In genomic region chr17:45784293-45784582, GRCh38 we compare ENCODE assay signal across 8 cellular contexts. TPM values are rescaled to one million over a fixed set of nuclear protein-coding genes. Genes with fewer than 3 reads are reported as not detected.
A peak's percentile ranks its signal among the peaks of the same experiment; 100 is the strongest.
DNase-seq lines count a peak whose midpoint lies in the region; ATAC-seq and TF ChIP-seq lines count a peak whose summit lies in the region.
"Had no signal": no experiment of that assay in that cellular context is flagged by ENCODE, and none has a peak within 500 bp of the region (broad histone marks: within the 10 kb centered on the region; RNA-seq: fewer than 3 reads in every experiment).

TSS of gene CRHR1 (plus strand) at chr17:45784320. CDS start at chr17:45784545, 225 bp downstream.

- H3K14ac ChIP-seq in IMR-90 (replicated peaks; ENCODE audit: low read depth, low read length) = no peak within 1 kb of the TSS

- TF ChIP-seq EP300 in stomach (IDR thresholded peaks at IDR 0.05) = no peak

- H3K9me3 ChIP-seq in IMR-90 (ENCODE audit: control insufficient read depth, insufficient read depth, low read length) (no peaks in the 10 kb centered on the region), ascending aorta (no peaks in the 10 kb centered on the region), liver (ENCODE audit: control insufficient read depth in 4 of 4, low read length in 3 of 4) (no peaks in the 10 kb centered on the region), stomach (no peaks in the 10 kb centered on the region)

- DNase-seq in IMR-90 = no peak
- no peak for DNase-seq in ascending aorta (ENCODE audit: low spot score in 2 of 2)
- no peak for DNase-seq in stomach
- no peak for DNase-seq in NCI-H82 (lab: John Stamatoyannopoulos, UW)
- no peak for DNase-seq in GM19240 (ENCODE audit: insufficient read length, low spot score)

- H2BK5ac ChIP-seq in IMR-90 (ENCODE audit: low read depth, low read length, poor library complexity, severe bottlenecking) = no peak within 1 kb of the TSS

- peak within 1 kb of the TSS; percentile 47; the same call in 1 of the 2 replicates for H3K4me2 ChIP-seq in IMR-90 (ENCODE audit: low read depth, low read length)

- peak; percentile 28 for ATAC-seq in IMR-90 (ENCODE audit: low read depth)
- no peak for ATAC-seq in HG03520 (IDR thresholded peaks at IDR 0.05; ENCODE audit: unreplicated experiment)

- H4K91ac ChIP-seq in IMR-90 (ENCODE audit: insufficient read depth, low read depth, low read length) = no peak within 1 kb of the TSS

- POLR2A ChIA-PET in IMR-90 (lab: Charles Lee; ENCODE audit: unreplicated experiment) = no interaction called here

- H2AFZ ChIP-seq in IMR-90 (replicated peaks; ENCODE audit: low read length, poor library complexity) = peak within 1 kb of the TSS; percentile 80

- H2AK9ac ChIP-seq in IMR-90 (replicated peaks; ENCODE audit: low read depth, low read length, poor library complexity) = no peak within 1 kb of the TSS

- H3K56ac ChIP-seq in IMR-90 (ENCODE audit: extremely low read depth, insufficient read depth, low read length) = no peak within 1 kb of the TSS

- H3K4ac ChIP-seq in IMR-90 (ENCODE audit: low read depth, low read length) = no peak within 1 kb of the TSS

- WGBS in IMR-90 (ENCODE audit: extremely low coverage in 2 of 2, insufficient read length in 1 of 2), 2 experiments = 0% methylated on average over 16 of the region's 41 CpGs; no CpG with 5 or more reads in 1 of the 2 experiments
- WGBS in liver = 1% methylated on average over 41 of the region's 41 CpGs
- WGBS in stomach, 5 donors = 0 to 1% (median 1%) methylated on average over 17 to 41 of the region's 41 CpGs

- H2BK15ac ChIP-seq in IMR-90 (ENCODE audit: low read depth, low read length) = no peak within 1 kb of the TSS

- BruUV-seq in IMR-90 (replicated peaks; lab: Mats Ljungman, UMichigan) = no TSS peak

- no peak within 1 kb of the TSS for H4K8ac ChIP-seq in IMR-90 (ENCODE audit: low read depth in 2 of 2, low read length in 2 of 2)

- intact Hi-C loops in IMR-90 (cut with micrococcal nuclease) (no loop called here), ascending aorta (cut with DNase I) (no loop called here), stomach (cut with DNase I; ENCODE audit: low total_unique reads) (no loop called here)

- H2BK20ac ChIP-seq in IMR-90 (ENCODE audit: low read depth, low read length) = no peak within 1 kb of the TSS

- H3K79me1 ChIP-seq in IMR-90 (ENCODE audit: low read depth in 1 of 2, low read length in 2 of 2) = no peaks in the 10 kb centered on the region

- no peaks in the 10 kb centered on the region for H3K36me3 ChIP-seq in IMR-90 (ENCODE audit: control insufficient read depth, insufficient read depth, low read length)
- H3K36me3 ChIP-seq in ascending aorta = no peaks in the 10 kb centered on the region
- H3K36me3 ChIP-seq in liver (ENCODE audit: control insufficient read depth in 4 of 4, insufficient read depth in 3 of 4, low read depth in 1 of 4, low read length in 3 of 4) = no peaks in the 10 kb centered on the region
- H3K36me3 ChIP-seq in stomach = no peaks in the 10 kb centered on the region

- TF ChIP-seq POLR2A in IMR-90 (IDR thresholded peaks at IDR 0.05; ENCODE audit: low read depth, low read length) = no peak
- no peak for TF ChIP-seq POLR2A in stomach (IDR thresholded peaks at IDR 0.05)

- H3K9ac ChIP-seq in IMR-90 (ENCODE audit: low read depth, low read length) (no peak within 1 kb of the TSS), liver (ENCODE audit: low read depth in 1 of 2, low read length in 2 of 2) (no peak within 1 kb of the TSS)

- CTCF ChIA-PET in IMR-90 (lab: Yijun Ruan, JAX) = no interaction called here

- H3K18ac ChIP-seq in IMR-90 (ENCODE audit: low read depth, low read length) = no peak within 1 kb of the TSS

- no peak within 1 kb of the TSS for H3K4me3 ChIP-seq in IMR-90 (ENCODE audit: insufficient read depth, low read depth, low read length)
- peak within 1 kb of the TSS; percentile 41 to 71 for H3K4me3 ChIP-seq in ascending aorta
- peak within 1 kb of the TSS in 2 of 3 donors; percentile 25 to 40 for H3K4me3 ChIP-seq in liver (ENCODE audit: low read depth in 1 of 3, low read length in 3 of 3)
- H3K4me3 ChIP-seq in stomach = peak within 1 kb of the TSS; percentile 45 to 64 (median 52)

- TF ChIP-seq RAD21 in IMR-90 (IDR thresholded peaks at IDR 0.05; ENCODE audit: low read length) (no peak), liver (IDR thresholded peaks at IDR 0.05) (no peak)

- dilution Hi-C loops in IMR-90 (cut with HindIII; ENCODE audit: low sequenced_read_pairs, unreplicated experiment) = no loop called here

- no peak within 1 kb of the TSS for H3K23ac ChIP-seq in IMR-90 (ENCODE audit: low read depth, low read length)

- H3K27ac ChIP-seq in IMR-90 (ENCODE audit: insufficient read depth, low read length) = no peak within 1 kb of the TSS
- H3K27ac ChIP-seq in ascending aorta = no peak within 1 kb of the TSS
- no peak within 1 kb of the TSS for H3K27ac ChIP-seq in liver (ENCODE audit: low read depth in 1 of 2, low read length in 2 of 2)
- no peak within 1 kb of the TSS for H3K27ac ChIP-seq in stomach

- no peak within 1 kb of the TSS for H2AK5ac ChIP-seq in IMR-90 (ENCODE audit: low read depth, low read length)

- no peak within 1 kb of the TSS for H4K5ac ChIP-seq in IMR-90 (ENCODE audit: low read depth, low read length)

- no peak within 1 kb of the TSS for H2BK120ac ChIP-seq in IMR-90 (ENCODE audit: low read depth, low read length)

- no peaks in the 10 kb centered on the region for H3K9me1 ChIP-seq in IMR-90 (ENCODE audit: insufficient read depth, low read length)

- no peaks in the 10 kb centered on the region for H4K20me1 ChIP-seq in IMR-90 (ENCODE audit: insufficient read depth, low read length)

- H3K4me1 ChIP-seq in IMR-90 (ENCODE audit: control insufficient read depth, insufficient read depth, low read length) (peaks cover 1% of the 10 kb centered on the region; the same call in 1 of the 2 replicates), ascending aorta (peaks cover 12 to 17% of the 10 kb centered on the region in 2 donors), liver (ENCODE audit: control insufficient read depth in 4 of 4, insufficient read depth in 4 of 4, low read length in 3 of 4) (peaks cover 11 to 23% (median 15%) of the 10 kb centered on the region in 4 donors), stomach (peaks cover 22 to 26% (median 26%) of the 10 kb centered on the region in 4 donors)

- TF ChIP-seq CTCF in IMR-90 (conservative IDR thresholded peaks at IDR 0.05; ENCODE audit: low read depth, low read length) (no peak), ascending aorta (IDR thresholded peaks at IDR 0.05) (no peak), liver (IDR thresholded peaks at IDR 0.05; ENCODE audit: low read depth, low read length, missing input control) (no peak), stomach (IDR thresholded peaks at IDR 0.05) (no peak)

- in situ Hi-C loops in IMR-90 (cut with MboI; ENCODE audit: low sequenced_read_pairs) = no loop called here

- H3K27me3 ChIP-seq in IMR-90 (ENCODE audit: control insufficient read depth, insufficient read depth, low read length) = peaks cover 81% of the 10 kb centered on the region
- H3K27me3 ChIP-seq in ascending aorta = peaks cover 22% of the 10 kb centered on the region
- H3K27me3 ChIP-seq in liver (ENCODE audit: control insufficient read depth in 4 of 4, insufficient read depth in 4 of 4, low read length in 3 of 4) = peaks cover 7 to 16% (median 9%) of the 10 kb centered on the region in 4 donors
- peaks cover 13 to 98% (median 67%) of the 10 kb centered on the region in 3 donors for H3K27me3 ChIP-seq in stomach

TF ChIP-seq in IMR-90, 13 proteins besides CTCF, POLR2A, EP300 and RAD21:
- no peak for TF ChIP-seq SMC3 (IDR thresholded peaks at IDR 0.05; ENCODE audit: low read depth, low read length)
- no peak for TF ChIP-seq CHD1 (IDR thresholded peaks at IDR 0.05; ENCODE audit: low read depth, low read length)
- TF ChIP-seq NFE2L2 (IDR thresholded peaks at IDR 0.05; ENCODE audit: low read depth, low read length) = no peak
- TF ChIP-seq ELK1 (IDR thresholded peaks at IDR 0.05; ENCODE audit: borderline replicate concordance, low read depth, low read length) = no peak
- TF ChIP-seq CEBPB (IDR thresholded peaks at IDR 0.05; ENCODE audit: low read depth, low read length) = no peak
- no peak for TF ChIP-seq RCOR1 (IDR thresholded peaks at IDR 0.05; ENCODE audit: insufficient replicate concordance, low read length)
- TF ChIP-seq RFX5 (IDR thresholded peaks at IDR 0.05; ENCODE audit: low read depth, low read length) = no peak
- no peak for TF ChIP-seq MAZ (IDR thresholded peaks at IDR 0.05; ENCODE audit: borderline replicate concordance, low read depth, low read length)

TF ChIP-seq in liver, 16 proteins besides CTCF, POLR2A, EP300 and RAD21 (continues in another document):
- TF ChIP-seq RXRA (IDR thresholded peaks at IDR 0.05) = no peak
- no peak for TF ChIP-seq GABPA (IDR thresholded peaks at IDR 0.05 in 1 of 2, conservative IDR thresholded peaks at IDR 0.05 in 1 of 2)
- TF ChIP-seq YY1 (IDR thresholded peaks at IDR 0.05) = no peak
- no peak for TF ChIP-seq TAF1 (conservative IDR thresholded peaks at IDR 0.05)
- TF ChIP-seq, protein P1, sequence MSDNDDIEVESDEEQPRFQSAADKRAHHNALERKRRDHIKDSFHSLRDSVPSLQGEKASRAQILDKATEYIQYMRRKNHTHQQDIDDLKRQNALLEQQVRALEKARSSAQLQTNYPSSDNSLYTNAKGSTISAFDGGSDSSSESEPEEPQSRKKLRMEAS (IDR thresholded peaks at IDR 0.05) = no peak
- TF ChIP-seq FOXA2 (IDR thresholded peaks at IDR 0.05) = no peak
- no peak for TF ChIP-seq HNF4G (IDR thresholded peaks at IDR 0.05)
- no peak for TF ChIP-seq FOXA1 (IDR thresholded peaks at IDR 0.05)
- TF ChIP-seq JUND (IDR thresholded peaks at IDR 0.05) = no peak
- TF ChIP-seq HNF4A (conservative IDR thresholded peaks at IDR 0.05) = no peak

RNA-seq across cellular contexts. Expression of gene CRHR1, which starts in this region (rescaled TPM):
- total RNA-seq in IMR-90 (2012; rRNA removed) = not detected in 2 replicates
- polyA plus RNA-seq in IMR-90 (2012; rRNA removed) = not detected in 2 replicates
- not detected in 2 replicates for polyA plus RNA-seq in IMR-90 (2012; cell fraction: cytosol; rRNA removed)
- polyA plus RNA-seq in IMR-90 (2012; cell fraction: nucleus; rRNA removed; ENCODE audit: low replicate concordance) = not detected in 2 replicates
- total RNA-seq in ascending aorta = not detected
- not detected for total RNA-seq in liver
- polyA plus RNA-seq in liver = not detected
- not detected for total RNA-seq in stomach
- polyA plus RNA-seq in stomach = not detected
- total RNA-seq: dermis blood vessel endothelial cell had no signal

Comparison
In these comparisons a context has a peak if more than half of its experiments do, and no peak if none do; other contexts are left out.
1. Peak in ATAC-seq and H3K4me2 ChIP-seq in IMR-90; RNA of the gene not detected or under 1 TPM.